Comparison of ENCODE assay signal across 24 cellular contexts in the genomic region with DNA sequence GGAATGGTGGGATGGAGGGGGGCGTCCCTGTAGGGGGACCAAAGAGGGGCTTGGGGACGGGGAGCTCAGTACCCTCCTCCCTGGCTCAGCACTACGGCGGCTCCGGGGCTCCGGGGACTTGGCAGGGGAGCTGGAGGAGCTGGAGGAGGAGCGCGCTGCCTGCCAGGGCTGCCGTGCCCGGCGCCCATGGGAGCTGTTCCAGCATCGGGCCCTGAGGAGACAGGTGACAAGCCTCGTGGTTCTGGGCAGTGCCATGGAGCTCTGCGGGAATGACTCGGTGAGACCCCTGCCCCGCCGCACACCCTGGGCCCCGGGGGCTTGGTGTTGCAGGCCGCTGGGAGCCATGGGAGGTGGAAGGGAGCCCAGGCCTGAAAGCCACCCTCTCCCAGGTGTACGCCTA.
"Had no signal": no experiment of that assay in that cellular context is flagged by ENCODE, and none has a peak within 500 bp of the region (broad histone marks: within the 10 kb centered on the region; RNA-seq: fewer than 3 reads in every experiment).

No MANE protein-coding gene starts in this region.

- H3K27me3 ChIP-seq: dorsolateral prefrontal cortex, heart left ventricle, left lung, testis, vagina had no signal

- H3K4me3 ChIP-seq: coronary artery, heart left ventricle, left lung, testis, vagina had no signal

- DNase-seq: activated B cell treated with CpG ODN at 0.5 μM for 24 hours; activated CD4-positive, alpha-beta T cell treated with anti-CD3 and anti-CD28 coated beads, Interleukin-2, amount 50 U/mL, for 1 hour; activated CD8-positive, alpha-beta T cell treated with anti-CD3 and anti-CD28 coated beads for 36 hours; activated T-cell treated with anti-CD3 and anti-CD28 coated beads, Interleukin-2, amount 50 U/mL, for 4 hours; anterior cingulate cortex; cerebellar nuclear complex; effector memory CD8-positive, alpha-beta T cell; foreskin fibroblast; heart left ventricle; hypothalamus; left lung; occipital lobe; stimulated activated CD4-positive, alpha-beta T cell treated with anti-CD3 and anti-CD28 coated beads, Interleukin-15, amount 100 ng/mL, for 24 hours; stimulated activated CD4-positive, alpha-beta T cell treated with anti-CD3 and anti-CD28 coated beads, Interleukin-2, amount 100 ng/mL, for 24 hours; stimulated activated naive CD8-positive, alpha-beta T cell treated with anti-CD3 and anti-CD28 coated beads, Interleukin-15, Interleukin-2, amounts not matched to agents 100 U/mL and 50 U/mL, for 24 hours; T-helper 2 cell; testis; trophoblast cell had no signal

- H2AFZ ChIP-seq: parathyroid adenoma had no signal

- ATAC-seq: activated CD8-positive, alpha-beta T cell treated with anti-CD3 and anti-CD28 coated beads for 36 hours; activated naive CD4-positive, alpha-beta T cell treated with anti-CD3 and anti-CD28 coated beads, Interleukin-2, amount 50 U/mL, for 72 hours; activated T-cell treated with anti-CD3 and anti-CD28 coated beads, Interleukin-2, amount 50 U/mL, for 4 hours; effector memory CD8-positive, alpha-beta T cell; esophagus mucosa; left lung; stimulated activated naive CD8-positive, alpha-beta T cell treated with anti-CD3 and anti-CD28 coated beads, Interleukin-15, Interleukin-2, amounts not matched to agents 100 U/mL and 50 U/mL, for 24 hours had no signal

- H3K36me3 ChIP-seq: vagina had no signal

- H3K27ac ChIP-seq: coronary artery, heart left ventricle, left lung, parathyroid adenoma, testis, vagina had no signal

- H3K4me1 ChIP-seq: left lung, parathyroid adenoma, testis, vagina had no signal

- H3K9me3 ChIP-seq: heart left ventricle, left lung, testis, vagina had no signal

- H3K9ac ChIP-seq: parathyroid adenoma had no signal
